In the genomic region with DNA sequence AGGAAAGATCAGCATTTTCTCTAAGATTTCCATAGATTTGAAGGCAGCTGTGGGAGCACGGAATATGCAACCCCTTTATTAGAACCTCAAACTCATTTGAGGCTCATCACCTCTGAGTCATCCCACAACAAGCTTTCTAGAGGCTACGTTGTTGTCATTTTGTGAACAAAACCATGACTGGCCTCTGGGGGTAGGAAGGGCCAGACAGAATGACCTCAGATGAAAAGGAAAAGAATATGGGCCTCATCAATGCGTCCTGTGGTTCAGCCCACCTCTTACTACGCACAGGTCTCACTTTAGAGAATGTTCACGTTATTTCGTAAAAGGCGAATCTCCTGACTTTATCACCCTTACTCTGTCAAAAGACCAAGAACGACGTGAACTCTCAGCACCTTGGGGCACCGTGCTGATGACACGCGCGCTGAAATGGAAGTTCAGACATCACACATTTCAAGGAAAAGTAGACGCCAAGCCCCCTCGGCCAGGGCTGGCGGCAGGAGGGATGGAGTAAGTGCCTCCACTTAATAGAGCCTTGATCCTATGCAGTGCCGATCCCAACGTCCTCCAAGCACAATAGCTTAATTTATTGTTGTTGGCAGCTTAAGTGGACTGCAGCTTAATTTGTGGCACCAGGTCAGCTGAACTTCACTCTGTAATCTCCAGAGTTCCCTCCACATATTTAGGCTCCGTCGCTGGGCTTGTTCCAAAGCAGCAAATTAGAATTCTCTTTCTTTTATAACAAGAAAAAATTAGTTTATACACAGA, we compare ENCODE assay signal across 14 cellular contexts.
DNase-seq lines count a peak whose midpoint lies in the region; ATAC-seq and TF ChIP-seq lines count a peak whose summit lies in the region.
"Had no signal": no experiment of that assay in that cellular context is flagged by ENCODE, and none has a peak within 500 bp of the region (broad histone marks: within the 10 kb centered on the region; RNA-seq: fewer than 3 reads in every experiment).

No MANE protein-coding gene starts in this region.

- no peak for TF ChIP-seq POLR2A in tibial nerve (IDR thresholded peaks at IDR 0.05)

- H2AFZ ChIP-seq in neural progenitor cell (replicated peaks), result no peak overlapping the region

- H3K4me1 Mint-ChIP-seq in endothelial cell (ENCODE audit: unreplicated experiment) (peaks cover 4% of the 10 kb centered on the region), neural progenitor cell (peaks cover 27% of the 10 kb centered on the region)
- H3K4me1 Mint-ChIP-seq: activated CD4-positive, alpha-beta T cell treated with anti-CD3 and anti-CD28 coated beads for 36 hours had no signal

- peaks cover 17% of the 10 kb centered on the region; the same call in 1 of the 2 replicates for H3K4me1 ChIP-seq in HUES6 (ENCODE audit: control insufficient read depth, insufficient read depth, low read length)
- H3K4me1 ChIP-seq in neural progenitor cell, result peaks cover 14% of the 10 kb centered on the region
- H3K4me1 ChIP-seq in tibial nerve, result no peaks in the 10 kb centered on the region

- H3K9ac ChIP-seq in HUES6 (ENCODE audit: low read length) (peak overlapping the region; percentile 21), neural progenitor cell (no peak overlapping the region)

- H4K20me1 ChIP-seq in neural progenitor cell (ENCODE audit: low read depth), result no peaks in the 10 kb centered on the region

- H3K27ac ChIP-seq in HUES6 (ENCODE audit: low read depth, low read length), result no peak overlapping the region; the same call in 1 of the 2 replicates
- no peak overlapping the region for H3K27ac ChIP-seq in neural progenitor cell
- H3K27ac ChIP-seq in tibial nerve, result no peak overlapping the region

- H3F3A ChIP-seq in neural progenitor cell (ENCODE audit: low read depth), result no peaks in the 10 kb centered on the region

- H3K4me2 ChIP-seq in neural progenitor cell, result no peak overlapping the region

- H3K4me3 ChIP-seq in HUES6 (ENCODE audit: low read depth, low read length), result peak overlapping the region; percentile 24; the same call in 1 of the 2 replicates
- H3K4me3 ChIP-seq in neural progenitor cell, result no peak overlapping the region
- H3K4me3 ChIP-seq in tibial nerve, result no peak overlapping the region

- DNase-seq in ELF-1 (ENCODE audit: low read depth, low spot score), result peak; percentile 53
- DNase-seq in endothelial cell (ENCODE audit: low spot score), result no peak
- no peak for DNase-seq in neural progenitor cell (ENCODE audit: low spot score)
- no peak for DNase-seq in tibial nerve (ENCODE audit: low spot score in 2 of 2)
- no peak for DNase-seq in GM19240 (ENCODE audit: insufficient read length, low spot score)
- no peak for DNase-seq in midbrain (lab: John Stamatoyannopoulos, UW)
- DNase-seq: activated CD4-positive, alpha-beta T cell treated with anti-CD3 and anti-CD28 coated beads for 36 hours; activated gamma-delta T cell treated with Interleukin-2 at 50 U/mL for 16 hours; DMS53; NCI-H2171 treated with DMSO at 0.1 percent for 48 hours had no signal

- H3K4me3 Mint-ChIP-seq in endothelial cell (ENCODE audit: unreplicated experiment) (no peak overlapping the region), neural progenitor cell (no peak overlapping the region)
- H3K4me3 Mint-ChIP-seq: activated CD4-positive, alpha-beta T cell treated with anti-CD3 and anti-CD28 coated beads for 36 hours had no signal

- H3K36me3 Mint-ChIP-seq in endothelial cell (ENCODE audit: low read depth, unreplicated experiment) (peaks cover 32% of the 10 kb centered on the region), neural progenitor cell (peaks cover 9% of the 10 kb centered on the region)

- no peaks in the 10 kb centered on the region for H3K27me3 ChIP-seq in HUES6 (ENCODE audit: control insufficient read depth, insufficient read depth, low read length)
- H3K27me3 ChIP-seq in neural progenitor cell, result no peaks in the 10 kb centered on the region
- no peaks in the 10 kb centered on the region for H3K27me3 ChIP-seq in tibial nerve

- WGBS in tibial nerve, 2 donors, result 34 to 45% methylated on average over 20 of the region's 20 CpGs

- H3K27me3 Mint-ChIP-seq in endothelial cell (ENCODE audit: unreplicated experiment) (peaks cover 14% of the 10 kb centered on the region), neural progenitor cell (ENCODE audit: insufficient read depth, low read depth) (peaks cover 3% of the 10 kb centered on the region)
- H3K27me3 Mint-ChIP-seq: activated CD4-positive, alpha-beta T cell treated with anti-CD3 and anti-CD28 coated beads for 36 hours had no signal

- H3K27ac Mint-ChIP-seq in endothelial cell (ENCODE audit: unreplicated experiment) (peak overlapping the region; percentile 18), neural progenitor cell (peak overlapping the region; percentile 19)
- H3K27ac Mint-ChIP-seq: activated CD4-positive, alpha-beta T cell treated with anti-CD3 and anti-CD28 coated beads for 36 hours had no signal

- no peak for TF ChIP-seq EP300 in tibial nerve (IDR thresholded peaks at IDR 0.05)

- 0 out of 2 replicates have a peak, but pooled peaks cover 5% of the 10 kb centered on the region for H3K36me3 ChIP-seq in HUES6 (ENCODE audit: control insufficient read depth, insufficient read depth, low read length)
- no peaks in the 10 kb centered on the region for H3K36me3 ChIP-seq in neural progenitor cell
- peaks cover 0 to 44% (median 0%) of the 10 kb centered on the region in 3 donors for H3K36me3 ChIP-seq in tibial nerve

- no peak for TF ChIP-seq CTCF in endothelial cell (IDR thresholded peaks at IDR 0.05; ENCODE audit: unreplicated experiment)
- TF ChIP-seq CTCF in neural progenitor cell (IDR thresholded peaks at IDR 0.05), result no peak
- TF ChIP-seq CTCF in tibial nerve (IDR thresholded peaks at IDR 0.05), result no peak

- H3K9me3 ChIP-seq in HUES6 (ENCODE audit: control insufficient read depth, insufficient read depth, low read depth, low read length), result peaks cover 10% of the 10 kb centered on the region; the same call in 1 of the 2 replicates
- no peaks in the 10 kb centered on the region for H3K9me3 ChIP-seq in neural progenitor cell (ENCODE audit: low read depth)
- peaks cover 0 to 7% (median 2%) of the 10 kb centered on the region in 4 donors for H3K9me3 ChIP-seq in tibial nerve

- ATAC-seq in GM18873 (IDR thresholded peaks at IDR 0.05; ENCODE audit: low FRiP score, unreplicated experiment), result no peak
- ATAC-seq: activated CD4-positive, alpha-beta T cell treated with anti-CD3 and anti-CD28 coated beads for 36 hours; left lobe of liver; sciatic nerve had no signal

- H3K9me3 Mint-ChIP-seq in endothelial cell (ENCODE audit: unreplicated experiment) (peaks cover 5% of the 10 kb centered on the region), neural progenitor cell (peaks cover 8% of the 10 kb centered on the region)

- no peaks in the 10 kb centered on the region for H3K79me2 ChIP-seq in neural progenitor cell (ENCODE audit: low read depth)
